In the genomic region with DNA sequence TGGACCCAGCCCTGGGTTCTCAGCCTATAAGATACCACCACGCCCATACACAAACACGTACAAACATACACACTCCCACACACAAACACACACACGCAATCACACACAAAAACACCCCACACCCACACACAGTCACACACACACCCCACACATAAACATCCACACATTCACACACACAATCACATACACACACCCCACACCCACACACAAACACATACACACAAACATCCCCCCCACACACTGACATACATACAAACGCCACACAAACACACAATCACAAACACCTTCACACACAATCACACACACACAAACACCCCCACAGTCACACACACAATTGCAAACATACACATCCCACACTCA, we compare ENCODE assay signal across 22 cellular contexts.
DNase-seq lines count a peak whose midpoint lies in the region; ATAC-seq, FAIRE-seq and TF ChIP-seq lines count a peak whose summit lies in the region.
"Had no signal": no experiment of that assay in that cellular context is flagged by ENCODE, and none has a peak within 500 bp of the region (broad histone marks: within the 10 kb centered on the region; RNA-seq: fewer than 3 reads in every experiment).

No MANE protein-coding gene starts in this region.

- H3K4me1 ChIP-seq in GM23338 (ENCODE audit: insufficient read depth) (peaks cover 12% of the 10 kb centered on the region), H1 (replicated peaks in 1 of 4; ENCODE audit: control insufficient read depth in 3 of 4, insufficient read depth in 4 of 4, low read length in 3 of 4) (peaks cover 6 to 29% (median 12%) of the 10 kb centered on the region in 4 experiments)
- H3K4me1 ChIP-seq: Caco-2 had no signal

- H3K9me3 Mint-ChIP-seq in GM23338 (peaks cover 9% of the 10 kb centered on the region; the same call in 2 of the 3 replicates), type B pancreatic cell (no peaks in the 10 kb centered on the region)
- H3K9me3 Mint-ChIP-seq: CD4-positive, alpha-beta T cell; IgD-negative memory B cell had no signal

- H4K8ac ChIP-seq in H1 (ENCODE audit: extremely low read depth, insufficient read depth, low read length), result no peak overlapping the region

- no peak for TF ChIP-seq EP300 in H1 (IDR thresholded peaks at IDR 0.05; ENCODE audit: borderline replicate concordance in 1 of 2, low read depth in 2 of 2, low read length in 2 of 2)

- no peak overlapping the region for H3K23ac ChIP-seq in H1 (ENCODE audit: insufficient read length)

- no peak overlapping the region for H3K9ac ChIP-seq in H1 (replicated peaks in 1 of 4; ENCODE audit: extremely low read depth in 1 of 4, low read depth in 3 of 4, low read length in 3 of 4)
- H3K9ac ChIP-seq: GM23248 had no signal

- CTCF ChIA-PET in H1 (lab: Charles Lee; ENCODE audit: partially characterized antibody), result interaction anchor here (0.9 to 9.3 kb wide), 6 partner anchors 69 to 397 kb away, joined by 3 to 76 read pairs (median 4); partner anchors contain the start of gene GPR26

- H2BK12ac ChIP-seq in H1 (ENCODE audit: low read depth, low read length), result peak overlapping the region; percentile 96; the same call in 1 of the 2 replicates

- H3K4ac ChIP-seq in H1 (replicated peaks; ENCODE audit: insufficient read length, low read depth, low read length), result peak overlapping the region; percentile 75

- POLR2A ChIA-PET in H1 (lab: Charles Lee; ENCODE audit: partially characterized antibody), result no interaction called here

- H3K56ac ChIP-seq in H1 (replicated peaks; ENCODE audit: insufficient read length, low read depth, low read length), result peak overlapping the region; percentile 86

- no peak overlapping the region for H4K5ac ChIP-seq in H1 (ENCODE audit: insufficient read length, low read depth, low read length)

- 0 out of 2 replicates have a peak, but pooled peaks cover 11% of the 10 kb centered on the region for H3F3A ChIP-seq in GM23338 (replicated peaks; ENCODE audit: low read depth)

- no peak for TF ChIP-seq RAD21 in H1 (IDR thresholded peaks at IDR 0.05 in 1 of 2, conservative IDR thresholded peaks at IDR 0.05 in 1 of 2; ENCODE audit: low read depth in 2 of 2, low read length in 2 of 2)

- H3K4me3 Mint-ChIP-seq in GM23338 (peak overlapping the region; percentile 61; the same call in 1 of the 3 replicates), type B pancreatic cell (peak overlapping the region; percentile 50)
- H3K4me3 Mint-ChIP-seq: CD4-positive, alpha-beta T cell; IgD-negative memory B cell had no signal

- H3K27me3 ChIP-seq in GM23338 (ENCODE audit: insufficient read depth) (peaks cover 29% of the 10 kb centered on the region), H1 (replicated peaks in 1 of 4; ENCODE audit: control insufficient read depth in 3 of 4, extremely low read depth in 1 of 4, insufficient read depth in 3 of 4, low read length in 3 of 4) (peaks cover 3 to 32% (median 26%) of the 10 kb centered on the region in 4 experiments)

- no peak for DNase-seq in GM23338 (ENCODE audit: low spot score)
- no peak for DNase-seq in HTR-8/SVneo (ENCODE audit: insufficient read length, low spot score)
- no peak for DNase-seq in H1 (ENCODE audit: low read depth in 1 of 2, low spot score in 2 of 2)
- no peak for DNase-seq in type B pancreatic cell (ENCODE audit: extremely low spot score, unreplicated experiment)
- DNase-seq in NK-92 (lab: John Stamatoyannopoulos, UW; ENCODE audit: unreplicated experiment), result no peak
- no peak for DNase-seq in NCI-H1105 (lab: John Stamatoyannopoulos, UW)
- DNase-seq in AG08395 (ENCODE audit: low spot score), result no peak
- DNase-seq: ACHN; AML-193; Caco-2; CD4-positive, alpha-beta T cell; GDM1; Karpas-422; KBM-7 had no signal

- H3K27ac ChIP-seq in GM23338 (ENCODE audit: low read depth), result no peak overlapping the region
- H3K27ac ChIP-seq in H1 (ENCODE audit: low read depth, low read length), result no peak overlapping the region
- H3K27ac ChIP-seq: C4-2B, GM23248, HL-60 had no signal

- peak overlapping the region; percentile 32 for H3K18ac ChIP-seq in H1 (ENCODE audit: extremely low read depth, low read length)

- no peaks in the 10 kb centered on the region for H4K20me1 ChIP-seq in GM23338 (replicated peaks; ENCODE audit: insufficient read depth)
- H4K20me1 ChIP-seq in H1 (replicated peaks in 1 of 2; ENCODE audit: control insufficient read depth in 1 of 2, insufficient read depth in 2 of 2, low read length in 2 of 2), result peaks cover 0 to 8% of the 10 kb centered on the region in 2 experiments

- FAIRE-seq in HTR-8/SVneo (lab: Jason Lieb, UNC) (peak; percentile 4), H1 (lab: Jason Lieb, UNC) (peak; percentile 36)
- FAIRE-seq: A204.1, D721Med, GM19239 had no signal

- no peak overlapping the region for H3K4me2 ChIP-seq in GM23338
- peak overlapping the region; percentile 11 to 99; a peak in 2 of 4 replicates for H3K4me2 ChIP-seq in H1 (ENCODE audit: insufficient read depth in 1 of 2, low read depth in 2 of 2, low read length in 2 of 2)

- H2AFZ ChIP-seq in GM23338 (no peak overlapping the region), H1 (ENCODE audit: low read length) (no peak overlapping the region)
- H2AFZ ChIP-seq: GM23248 had no signal

- H3K79me1 ChIP-seq in H1 (ENCODE audit: low read depth, low read length), result no peaks in the 10 kb centered on the region

- no peak for ATAC-seq in GM23338
- ATAC-seq in HG03175 (IDR thresholded peaks at IDR 0.05; ENCODE audit: unreplicated experiment), result no peak

- no peak for TF ChIP-seq POLR2A in H1 (IDR thresholded peaks at IDR 0.05; ENCODE audit: control extremely low read depth in 1 of 2, low read depth in 2 of 2, low read length in 2 of 2)

- H3K4me1 Mint-ChIP-seq in GM23338 (peaks cover 35% of the 10 kb centered on the region), type B pancreatic cell (ENCODE audit: unreplicated experiment) (peaks cover 23% of the 10 kb centered on the region)

- peaks cover 36% of the 10 kb centered on the region for H3K27me3 Mint-ChIP-seq in GM23338 (ENCODE audit: insufficient read depth, low read depth, poor library complexity)
- peaks cover 77% of the 10 kb centered on the region for H3K27me3 Mint-ChIP-seq in type B pancreatic cell

- H3K36me3 Mint-ChIP-seq in GM23338 (ENCODE audit: low read depth) (peaks cover 7% of the 10 kb centered on the region; the same call in 2 of the 3 replicates), type B pancreatic cell (no peaks in the 10 kb centered on the region)
- H3K36me3 Mint-ChIP-seq: IgD-negative memory B cell had no signal

- H2BK5ac ChIP-seq in H1 (ENCODE audit: low read depth, low read length), result peak overlapping the region; percentile 44; the same call in 1 of the 2 replicates

- H3K27ac Mint-ChIP-seq in GM23338 (no peak overlapping the region), type B pancreatic cell (no peak overlapping the region)
- H3K27ac Mint-ChIP-seq: CD4-positive, alpha-beta T cell; IgD-negative memory B cell had no signal

- peaks cover 19% of the 10 kb centered on the region; the same call in 1 of the 2 replicates for H3K23me2 ChIP-seq in H1 (ENCODE audit: low read depth, low read length)

- H3K4me3 ChIP-seq in GM23338 (no peak overlapping the region), H1 (ENCODE audit: extremely low read depth in 1 of 4, insufficient read depth in 2 of 4, low read depth in 3 of 4, low read length in 4 of 4) (peak overlapping the region in 1 of 4 experiments; percentile 11; a peak in 1 of 8 replicates)
- H3K4me3 ChIP-seq: GM23248 had no signal

- 76 to 100% methylated on average over 1 to 4 of the region's 4 CpGs for WGBS in H1 (ENCODE audit: extremely low coverage in 1 of 2, insufficient coverage in 1 of 2, insufficient read length in 1 of 2, insufficient replicate concordance in 2 of 2, low coverage in 1 of 2, low lambda C conversion rate in 2 of 2, missing lambda C conversion rate in 1 of 2), 2 experiments

- H2BK20ac ChIP-seq in H1 (ENCODE audit: low read length), result peak overlapping the region; percentile 94; the same call in 1 of the 2 replicates

- H3K36me3 ChIP-seq in GM23338 (ENCODE audit: insufficient read depth), result no peaks in the 10 kb centered on the region
- peaks cover 0 to 3% (median 0%) of the 10 kb centered on the region in 4 experiments; a peak in 1 of 8 replicates for H3K36me3 ChIP-seq in H1 (ENCODE audit: control insufficient read depth in 2 of 4, insufficient read depth in 4 of 4, low read length in 3 of 4)

- no peaks in the 10 kb centered on the region; the same call in none of the 2 replicates for H3K9me2 ChIP-seq in GM23338 (ENCODE audit: insufficient read depth)

- H3K79me2 ChIP-seq in GM23338 (replicated peaks; ENCODE audit: insufficient read depth), result no peaks in the 10 kb centered on the region
- H3K79me2 ChIP-seq in H1 (ENCODE audit: control insufficient read depth in 1 of 2, insufficient read depth in 2 of 2, low read length in 2 of 2), result no peaks in the 10 kb centered on the region

- no peak for TF ChIP-seq CTCF in GM23338 (conservative IDR thresholded peaks at IDR 0.05; ENCODE audit: low read depth in 2 of 2)
- TF ChIP-seq CTCF in H1 (IDR thresholded peaks at IDR 0.05; ENCODE audit: control extremely low read depth in 1 of 3, insufficient read depth in 1 of 3, low read depth in 1 of 3, low read length in 3 of 3), result no peak
- TF ChIP-seq CTCF in type B pancreatic cell (conservative IDR thresholded peaks at IDR 0.05), result no peak

- H2AK5ac ChIP-seq in H1 (ENCODE audit: low read depth, low read length), result peak overlapping the region; percentile 90; the same call in 1 of the 2 replicates

- H3K9me3 ChIP-seq in H1 (ENCODE audit: insufficient read depth in 2 of 2, low read depth in 1 of 2, low read length in 1 of 2), result peaks cover 0 to 6% of the 10 kb centered on the region in 2 experiments; a peak in 2 of 4 replicates
- H3K9me3 ChIP-seq: Caco-2 had no signal

- peak overlapping the region; percentile 93; the same call in 1 of the 2 replicates for H2BK15ac ChIP-seq in H1 (ENCODE audit: low read length)

- no peak overlapping the region for H3K14ac ChIP-seq in H1 (ENCODE audit: insufficient read length)

- H2BK120ac ChIP-seq in H1 (replicated peaks; ENCODE audit: low read depth, low read length), result no peak overlapping the region

- H4K91ac ChIP-seq in H1 (replicated peaks; ENCODE audit: insufficient read length, low read length), result peak overlapping the region; percentile 91

TF ChIP-seq in GM23338, 12 proteins besides CTCF, POLR2A, EP300 and RAD21 (continues in another document):
- TF ChIP-seq NANOG (IDR thresholded peaks at IDR 0.05; ENCODE audit: borderline replicate concordance) (no peak), ZNF114 (CRISPR knock-in tag; IDR thresholded peaks at IDR 0.05) (no peak), EZH2 (IDR thresholded peaks at IDR 0.05; ENCODE audit: low read depth, unreplicated experiment) (no peak)

TF ChIP-seq in H1, 55 proteins besides CTCF, POLR2A, EP300 and RAD21 (continues in another document):
- TF ChIP-seq JUN (IDR thresholded peaks at IDR 0.05; ENCODE audit: low read depth, low read length) (no peak), JUND (IDR thresholded peaks at IDR 0.05; ENCODE audit: low read length) (no peak), HDAC6 (IDR thresholded peaks at IDR 0.05; ENCODE audit: low read depth, low read length) (no peak), RFX5 (IDR thresholded peaks at IDR 0.05; ENCODE audit: borderline replicate concordance, low read depth, low read length) (no peak), SRF (IDR thresholded peaks at IDR 0.05; ENCODE audit: low read depth, low read length) (no peak), TAF7 (optimal IDR thresholded peaks at IDR 0.05; ENCODE audit: borderline replicate concordance, low read depth, low read length) (no peak), CREB1 (IDR thresholded peaks at IDR 0.05) (no peak)
